In genomic region chr20:42553374-42553773, GRCh38 we compare ENCODE assay signal across 17 cellular contexts.
A peak's percentile ranks its signal among the peaks of the same experiment; 100 is the strongest.
DNase-seq lines count a peak whose midpoint lies in the region; TF ChIP-seq lines count a peak whose summit lies in the region.
"Had no signal": no experiment of that assay in that cellular context is flagged by ENCODE, and none has a peak within 500 bp of the region (broad histone marks: within the 10 kb centered on the region; RNA-seq: fewer than 3 reads in every experiment).

No MANE protein-coding gene starts in this region.

- H3K4me1 Mint-ChIP-seq in Calu3 (ENCODE audit: low read depth, unreplicated experiment): peaks cover 10% of the 10 kb centered on the region
- no peaks in the 10 kb centered on the region for H3K4me1 Mint-ChIP-seq in Caco-2 (ENCODE audit: low read depth, unreplicated experiment)

- TF ChIP-seq CTCF in Calu3 (IDR thresholded peaks at IDR 0.05; ENCODE audit: unreplicated experiment): no peak
- TF ChIP-seq CTCF in HEK293 (tag by site-specific recombination; IDR thresholded peaks at IDR 0.05): no peak
- TF ChIP-seq CTCF in Caco-2 (IDR thresholded peaks at IDR 0.05; ENCODE audit: insufficient read depth in 1 of 2, low read depth in 1 of 2, low read length in 1 of 2, severe bottlenecking in 1 of 2, unreplicated experiment in 1 of 2): no peak

- CTCF ChIA-PET in Calu3 (lab: Charles Lee): no interaction called here
- CTCF ChIA-PET in HEK293 (lab: Yijun Ruan, JAX): no interaction called here
- CTCF ChIA-PET in Caco-2 (lab: Charles Lee): no interaction called here

- H3K9me3 Mint-ChIP-seq in Calu3 (ENCODE audit: low read depth, unreplicated experiment) (no peaks in the 10 kb centered on the region), Caco-2 (ENCODE audit: unreplicated experiment) (no peaks in the 10 kb centered on the region)
- H3K9me3 Mint-ChIP-seq: CD8-positive, alpha-beta T cell had no signal

- in situ Hi-C loops in ACHN (cut with HindIII; ENCODE audit: low pct_ligation_motif_present, low pct_unique_long_range_greater_than_20kb, low sequenced_read_pairs): no loop called here

- POLR2A ChIA-PET in HEK293 (lab: Yijun Ruan, JAX): no interaction called here
- POLR2A ChIA-PET in Caco-2 (lab: Charles Lee): no interaction called here

- H3K9me3 ChIP-seq in HEK293 (ENCODE audit: control insufficient read depth, insufficient read depth, low read depth, low read length) (no peaks in the 10 kb centered on the region), Caco-2 (no peaks in the 10 kb centered on the region)
- no peaks in the 10 kb centered on the region for H3K9me3 ChIP-seq in effector memory CD4-positive, alpha-beta T cell (ENCODE audit: control insufficient read depth, low read length)
- H3K9me3 ChIP-seq: BE2C had no signal

- no TSS peak for BruUV-seq in Calu3 (replicated peaks; lab: Mats Ljungman, UMichigan)
- no TSS peak for BruUV-seq in Caco-2 (replicated peaks; lab: Mats Ljungman, UMichigan)

- peak overlapping the region; percentile 0 for H3K27ac Mint-ChIP-seq in Calu3 (ENCODE audit: unreplicated experiment)
- no peak overlapping the region for H3K27ac Mint-ChIP-seq in Caco-2 (ENCODE audit: unreplicated experiment)
- H3K27ac Mint-ChIP-seq: CD8-positive, alpha-beta T cell had no signal

- no peaks in the 10 kb centered on the region for H3K27me3 ChIP-seq in effector memory CD4-positive, alpha-beta T cell (replicated peaks; ENCODE audit: control insufficient read depth, insufficient read depth, low read length, poor library complexity, severe bottlenecking)
- H3K27me3 ChIP-seq in Caco-2 (replicated peaks; ENCODE audit: control insufficient read depth, insufficient read depth, low read length): no peaks in the 10 kb centered on the region; the same call in 1 of the 2 replicates
- H3K27me3 ChIP-seq: BE2C had no signal

- H3K4me1 ChIP-seq in HEK293 (ENCODE audit: control insufficient read depth, insufficient read depth, low read length): no peaks in the 10 kb centered on the region
- H3K4me1 ChIP-seq in effector memory CD4-positive, alpha-beta T cell (ENCODE audit: control insufficient read depth, insufficient read depth, low read length, poor library complexity, severe bottlenecking): no peaks in the 10 kb centered on the region
- no peaks in the 10 kb centered on the region for H3K4me1 ChIP-seq in Caco-2
- H3K4me1 ChIP-seq: BE2C had no signal

- H3K4me3 ChIP-seq in HEK293 (ENCODE audit: low read depth, low read length): no peak overlapping the region
- no peak overlapping the region for H3K4me3 ChIP-seq in effector memory CD4-positive, alpha-beta T cell (ENCODE audit: insufficient read depth, low read depth, low read length, poor library complexity, severe bottlenecking)
- H3K4me3 ChIP-seq in Caco-2 (ENCODE audit: low read depth, low read length): no peak overlapping the region
- H3K4me3 ChIP-seq: SK-N-MC had no signal

- H3K36me3 Mint-ChIP-seq in Calu3 (ENCODE audit: insufficient read depth, unreplicated experiment) (no peaks in the 10 kb centered on the region), Caco-2 (ENCODE audit: insufficient read depth, unreplicated experiment) (no peaks in the 10 kb centered on the region)
- H3K36me3 Mint-ChIP-seq: CD8-positive, alpha-beta T cell had no signal

- no peak overlapping the region for H3K27ac ChIP-seq in HEK293 (ENCODE audit: extremely low read depth, low read depth, low read length)
- no peak overlapping the region for H3K27ac ChIP-seq in effector memory CD4-positive, alpha-beta T cell (ENCODE audit: insufficient read depth, low read length, poor library complexity, severe bottlenecking)
- H3K27ac ChIP-seq: SK-N-MC had no signal

- no peak overlapping the region for H3K4me3 Mint-ChIP-seq in Calu3 (ENCODE audit: low read depth, unreplicated experiment)
- no peak overlapping the region for H3K4me3 Mint-ChIP-seq in Caco-2 (ENCODE audit: unreplicated experiment)
- H3K4me3 Mint-ChIP-seq: CD8-positive, alpha-beta T cell had no signal

- no peaks in the 10 kb centered on the region for H3K36me3 ChIP-seq in HEK293 (ENCODE audit: control insufficient read depth in 2 of 2, insufficient read depth in 1 of 2, low read length in 2 of 2)
- H3K36me3 ChIP-seq in effector memory CD4-positive, alpha-beta T cell (ENCODE audit: control insufficient read depth, insufficient read depth, low read length): no peaks in the 10 kb centered on the region
- H3K36me3 ChIP-seq in Caco-2 (ENCODE audit: control insufficient read depth, insufficient read depth, low read length): no peaks in the 10 kb centered on the region
- H3K36me3 ChIP-seq: BE2C had no signal

- intact Hi-C loops in Calu3 (cut with micrococcal nuclease; ENCODE audit: unreplicated experiment): no loop called here
- intact Hi-C loops in Caco-2 (cut with micrococcal nuclease; ENCODE audit: unreplicated experiment): no loop called here

- peak; percentile 6 for DNase-seq in ACHN
- no peak for DNase-seq in Calu3
- peak; percentile 2 for DNase-seq in OCI-M1 (lab: John Stamatoyannopoulos, UW)
- DNase-seq in effector memory CD4-positive, alpha-beta T cell: no peak
- no peak for DNase-seq in Caco-2
- DNase-seq in activated effector memory CD4-positive, alpha-beta T cell treated with Interleukin-2 at 50 U/mL for 16 hours: no peak
- DNase-seq in NCI-H69 (lab: John Stamatoyannopoulos, UW): no peak
- DNase-seq: BE2C; CD8-positive, alpha-beta T cell; DMS 273 treated with DMSO at 0.1 percent for 48 hours; GOT3; NCI-H1048; NCI-H146; NCI-H2107; NCI-H748 treated with DMSO at 0.1 percent for 48 hours had no signal

- H3K27me3 Mint-ChIP-seq in Calu3 (ENCODE audit: unreplicated experiment): peaks cover 4% of the 10 kb centered on the region
- peaks cover 24% of the 10 kb centered on the region for H3K27me3 Mint-ChIP-seq in Caco-2 (ENCODE audit: insufficient read depth, unreplicated experiment)

TF ChIP-seq in HEK293, 187 proteins besides CTCF, POLR2A, EP300 and RAD21:
- TF ChIP-seq REPIN1 (tag by site-specific recombination; IDR thresholded peaks at IDR 0.05; ENCODE audit: low read depth) (no peak), PRDM1 (tag by site-specific recombination; IDR thresholded peaks at IDR 0.05) (peak; percentile 100)
TF ChIP-seq in HEK293: peak in this region for 1.

Comparison
In these comparisons a context has a peak if more than half of its experiments do, and no peak if none do; other contexts are left out.
1. DNase-seq: peak in ACHN (single experiment) and OCI-M1 (single experiment); none in Calu3 (single experiment), effector memory CD4-positive, alpha-beta T cell (0 of 3), Caco-2 (0 of 2), activated effector memory CD4-positive, alpha-beta T cell treated with Interleukin-2 at 50 U/mL for 16 hours (single experiment) and NCI-H69 (single experiment).